Comparison of ENCODE assay signal across 18 cellular contexts in the genomic region with DNA sequence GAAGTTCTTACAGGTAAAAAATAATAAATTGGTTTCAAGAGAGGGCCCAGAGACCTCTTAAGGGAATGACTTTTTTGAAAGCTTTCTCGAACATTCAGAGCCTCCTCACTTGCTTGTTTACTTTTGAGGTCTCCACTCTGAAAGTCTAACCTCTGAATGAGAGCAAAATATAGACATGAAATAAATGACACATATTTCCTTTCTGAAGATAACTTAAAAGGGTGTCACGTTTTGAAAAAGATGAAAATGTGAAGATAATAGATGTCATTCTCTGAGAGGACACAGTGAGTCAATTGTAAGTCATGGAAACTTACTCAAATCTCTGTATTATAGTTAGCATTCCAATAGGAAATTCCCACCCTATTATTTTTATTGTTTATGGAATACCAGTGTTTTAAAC. TPM values are rescaled to one million over a fixed set of nuclear protein-coding genes. Genes with fewer than 3 reads are reported as not detected.
DNase-seq lines count a peak whose midpoint lies in the region; ATAC-seq and TF ChIP-seq lines count a peak whose summit lies in the region.
"Had no signal": no experiment of that assay in that cellular context is flagged by ENCODE, and none has a peak within 500 bp of the region (broad histone marks: within the 10 kb centered on the region; RNA-seq: fewer than 3 reads in every experiment).

No MANE protein-coding gene starts in this region.

- TF ChIP-seq CTCF in PC-3 (conservative IDR thresholded peaks at IDR 0.05; ENCODE audit: low read depth, low read length), result no peak

- no peaks in the 10 kb centered on the region for H3K27me3 ChIP-seq in PC-3 (ENCODE audit: low read length)
- H3K27me3 ChIP-seq: BLaER1, heart left ventricle, right atrium auricular region, suprapubic skin had no signal

- peak overlapping the region; percentile 55 for H3K27ac Mint-ChIP-seq in activated CD4-positive, alpha-beta T cell treated with anti-CD3 and anti-CD28 coated beads, Interleukin-2, amount 10 ng/mL, durations not matched to agents 24 days and 14 days
- no peak overlapping the region for H3K27ac Mint-ChIP-seq in activated CD4-positive, alpha-beta T cell treated with anti-CD3 and anti-CD28 coated beads, Interleukin-2, amount 10 ng/mL, durations not matched to agents 7 days and 5 days

- H3K9me2 ChIP-seq in PC-3 (replicated peaks; ENCODE audit: low read length), result no peaks in the 10 kb centered on the region

- peaks cover 12% of the 10 kb centered on the region for H3K4me1 Mint-ChIP-seq in activated CD4-positive, alpha-beta T cell treated with anti-CD3 and anti-CD28 coated beads, Interleukin-2, amount 10 ng/mL, durations not matched to agents 24 days and 14 days
- H3K4me1 Mint-ChIP-seq in activated CD4-positive, alpha-beta T cell treated with anti-CD3 and anti-CD28 coated beads, Interleukin-2, amount 10 ng/mL, durations not matched to agents 7 days and 5 days, result peaks cover 4% of the 10 kb centered on the region

- no peak overlapping the region for H3K4me3 Mint-ChIP-seq in activated CD4-positive, alpha-beta T cell treated with anti-CD3 and anti-CD28 coated beads, Interleukin-2, amount 10 ng/mL, durations not matched to agents 24 days and 14 days
- no peak overlapping the region for H3K4me3 Mint-ChIP-seq in activated CD4-positive, alpha-beta T cell treated with anti-CD3 and anti-CD28 coated beads, Interleukin-2, amount 10 ng/mL, durations not matched to agents 7 days and 5 days
- H3K4me3 Mint-ChIP-seq: naive thymus-derived CD4-positive, alpha-beta T cell had no signal

- H3K9me3 Mint-ChIP-seq in activated CD4-positive, alpha-beta T cell treated with anti-CD3 and anti-CD28 coated beads, Interleukin-2, amount 10 ng/mL, durations not matched to agents 24 days and 14 days, result no peaks in the 10 kb centered on the region
- H3K9me3 Mint-ChIP-seq in activated CD4-positive, alpha-beta T cell treated with anti-CD3 and anti-CD28 coated beads, Interleukin-2, amount 10 ng/mL, durations not matched to agents 7 days and 5 days, result no peaks in the 10 kb centered on the region
- H3K9me3 Mint-ChIP-seq: naive thymus-derived CD4-positive, alpha-beta T cell had no signal

- H3K27me3 Mint-ChIP-seq in activated CD4-positive, alpha-beta T cell treated with anti-CD3 and anti-CD28 coated beads, Interleukin-2, amount 10 ng/mL, durations not matched to agents 24 days and 14 days, result no peaks in the 10 kb centered on the region
- H3K27me3 Mint-ChIP-seq in activated CD4-positive, alpha-beta T cell treated with anti-CD3 and anti-CD28 coated beads, Interleukin-2, amount 10 ng/mL, durations not matched to agents 7 days and 5 days, result no peaks in the 10 kb centered on the region
- H3K27me3 Mint-ChIP-seq: naive thymus-derived CD4-positive, alpha-beta T cell had no signal

- peaks cover 13% of the 10 kb centered on the region for H3K4me1 ChIP-seq in PC-3 (ENCODE audit: insufficient read depth, low read length)
- H3K4me1 ChIP-seq: BLaER1, right atrium auricular region, suprapubic skin had no signal

- intact Hi-C loops in activated CD4-positive, alpha-beta T cell treated with anti-CD3 and anti-CD28 coated beads, Interleukin-2, amount 10 ng/mL, durations not matched to agents 24 days and 14 days (cut with micrococcal nuclease), result no loop called here
- intact Hi-C loops in PC-3 (cut with micrococcal nuclease), result no loop called here

- no peaks in the 10 kb centered on the region for H3K36me3 ChIP-seq in PC-3 (ENCODE audit: low read depth, low read length)
- H3K36me3 ChIP-seq: BLaER1, heart left ventricle, right atrium auricular region, suprapubic skin had no signal

- H3K4me3 ChIP-seq in PC-3 (ENCODE audit: low read length), result no peak overlapping the region
- H3K4me3 ChIP-seq: BLaER1, heart left ventricle, right atrium auricular region, suprapubic skin had no signal

- CTCF ChIA-PET in activated CD4-positive, alpha-beta T cell treated with anti-CD3 and anti-CD28 coated beads, Interleukin-2, amount 10 ng/mL, durations not matched to agents 7 days and 5 days (lab: Charles Lee), result no interaction called here
- CTCF ChIA-PET in PC-3 (lab: Charles Lee), result no interaction called here

- POLR2A ChIA-PET in activated CD4-positive, alpha-beta T cell treated with anti-CD3 and anti-CD28 coated beads, Interleukin-2, amount 10 ng/mL, durations not matched to agents 7 days and 5 days (lab: Charles Lee), result no interaction called here
- POLR2A ChIA-PET in PC-3 (lab: Charles Lee; ENCODE audit: unreplicated experiment), result no interaction called here

- no TSS peak for BruUV-seq in PC-3 (replicated peaks; lab: Mats Ljungman, UMichigan)

- 0 out of 2 replicates have a peak, but pooled peaks cover 4% of the 10 kb centered on the region for H3K79me2 ChIP-seq in PC-3 (ENCODE audit: low read length)

- no peak overlapping the region for H2AFZ ChIP-seq in PC-3 (ENCODE audit: low read length)

- no peak for DNase-seq in activated CD4-positive, alpha-beta T cell treated with anti-CD3 and anti-CD28 coated beads, Interleukin-2, amount 10 ng/mL, durations not matched to agents 24 days and 14 days
- no peak for DNase-seq in activated CD4-positive, alpha-beta T cell treated with anti-CD3 and anti-CD28 coated beads, Interleukin-2, amount 10 ng/mL, durations not matched to agents 7 days and 5 days
- DNase-seq in ELR (ENCODE audit: low read depth) (peak; percentile 61), PC-3 (peak; percentile 37), foreskin melanocyte (peak; percentile 18), NCI-H1694 treated with DMSO at 0.1 percent for 48 hours (lab: John Stamatoyannopoulos, UW) (no peak), SKM-1 treated with dmso at 0.1 percent for 144 hours (lab: John Stamatoyannopoulos, UW; ENCODE audit: unreplicated experiment) (no peak), NCI-H226 (no peak)
- DNase-seq: activated naive CD4-positive, alpha-beta T cell treated with Interleukin-2 at 50 U/mL for 16 hours; heart left ventricle; naive thymus-derived CD4-positive, alpha-beta T cell; NCI-H1092; NCI-H524; stimulated activated CD8-positive, alpha-beta memory T cell treated with anti-CD3 and anti-CD28 coated beads, Interleukin-4, amount 100 ng/mL, for 48 hours had no signal

- peak; percentile 39 for ATAC-seq in PC-3
- ATAC-seq: heart left ventricle; naive thymus-derived CD4-positive, alpha-beta T cell had no signal

- peak overlapping the region; percentile 41 for H3K27ac ChIP-seq in PC-3 (ENCODE audit: low read length)
- H3K27ac ChIP-seq: BLaER1, heart left ventricle, KMS-11, right atrium auricular region, suprapubic skin had no signal

- H3K36me3 Mint-ChIP-seq in activated CD4-positive, alpha-beta T cell treated with anti-CD3 and anti-CD28 coated beads, Interleukin-2, amount 10 ng/mL, durations not matched to agents 24 days and 14 days (ENCODE audit: low read depth), result no peaks in the 10 kb centered on the region
- H3K36me3 Mint-ChIP-seq in activated CD4-positive, alpha-beta T cell treated with anti-CD3 and anti-CD28 coated beads, Interleukin-2, amount 10 ng/mL, durations not matched to agents 7 days and 5 days (ENCODE audit: low read depth), result no peaks in the 10 kb centered on the region

- no peaks in the 10 kb centered on the region for H3F3A ChIP-seq in PC-3 (ENCODE audit: low read length, unreplicated experiment)

- no peak overlapping the region for H3K4me2 ChIP-seq in PC-3 (ENCODE audit: low read length)
- H3K4me2 ChIP-seq: BLaER1, KMS-11 had no signal

- H4K20me1 ChIP-seq in PC-3 (ENCODE audit: low read length), result no peaks in the 10 kb centered on the region
- H4K20me1 ChIP-seq: BLaER1 had no signal

- no peaks in the 10 kb centered on the region for H3K9me3 ChIP-seq in PC-3 (ENCODE audit: low read length)
- H3K9me3 ChIP-seq: BLaER1, heart left ventricle, right atrium auricular region, suprapubic skin had no signal

- H3K9ac ChIP-seq in PC-3 (ENCODE audit: low read length), result no peak overlapping the region
- H3K9ac ChIP-seq: BLaER1, KMS-11 had no signal

RNA-seq across cellular contexts. Expression of gene HACD2, which starts 44.6 kb away (rescaled TPM):
- total RNA-seq in activated CD4-positive, alpha-beta T cell treated with anti-CD3 and anti-CD28 coated beads, Interleukin-2, amount 10 ng/mL, durations not matched to agents 24 days and 14 days, result 28.4 and 31.8 TPM in 2 replicates
- total RNA-seq in activated CD4-positive, alpha-beta T cell treated with anti-CD3 and anti-CD28 coated beads, Interleukin-2, amount 10 ng/mL, durations not matched to agents 7 days and 5 days, result 10 to 100 TPM; 24.3 to 28.8 TPM
- total RNA-seq in PC-3 (2014; rRNA removed), result 43.8 and 47.3 TPM in 2 replicates

Comparison
In these comparisons a context has a peak if more than half of its experiments do, and no peak if none do; other contexts are left out.
1. DNase-seq: peak in ELR (single experiment), PC-3 (single experiment) and foreskin melanocyte (single experiment); none in activated CD4-positive, alpha-beta T cell treated with anti-CD3 and anti-CD28 coated beads, Interleukin-2, amount 10 ng/mL, durations not matched to agents 24 days and 14 days (single experiment), activated CD4-positive, alpha-beta T cell treated with anti-CD3 and anti-CD28 coated beads, Interleukin-2, amount 10 ng/mL, durations not matched to agents 7 days and 5 days (single experiment), NCI-H1694 treated with DMSO at 0.1 percent for 48 hours (single experiment), SKM-1 treated with dmso at 0.1 percent for 144 hours (single experiment) and NCI-H226 (single experiment).